ENCODE assay signal across 25 cellular contexts in the genomic region with DNA sequence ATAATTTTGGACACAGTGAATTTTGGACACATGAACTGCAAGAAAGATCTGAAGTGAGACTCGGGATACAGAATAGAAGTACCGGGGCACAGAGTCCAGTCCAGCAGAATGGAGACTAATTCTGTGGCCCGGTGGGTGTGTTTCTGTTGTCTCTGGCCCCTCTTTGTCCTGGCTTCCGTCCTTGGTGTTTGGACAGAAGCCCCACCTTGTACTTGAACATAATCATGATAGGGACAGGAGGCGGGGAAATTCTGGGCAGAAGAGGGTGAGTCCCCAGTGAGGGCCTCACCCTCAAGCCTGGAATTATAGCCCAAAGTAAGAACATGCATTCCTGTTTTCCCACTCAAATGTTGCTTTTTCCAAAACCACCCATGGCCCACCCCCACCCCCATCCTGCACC. TPM values are rescaled to one million over a fixed set of nuclear protein-coding genes. Genes with fewer than 3 reads are reported as not detected.
"Had no signal": no experiment of that assay in that cellular context is flagged by ENCODE, and none has a peak within 500 bp of the region (broad histone marks: within the 10 kb centered on the region; RNA-seq: fewer than 3 reads in every experiment).

No MANE protein-coding gene starts in this region.

- H3K4me1 ChIP-seq: prostate gland, sigmoid colon had no signal

- H3K27me3 ChIP-seq: ovary, sigmoid colon, suprapubic skin, upper lobe of right lung had no signal

- FAIRE-seq: islet of Langerhans, small intestine, urothelium cell line had no signal

- DNase-seq: hypothalamus; immature natural killer cell; left ventricle myocardium inferior; mesendoderm; midbrain; mucosa of descending colon; naive thymus-derived CD4-positive, alpha-beta T cell; ovary; retina; sigmoid colon; small intestine; spleen; stimulated activated CD4-positive, alpha-beta T cell treated with anti-CD3 and anti-CD28 coated beads, Interleukin-4, amount 100 ng/mL, for 24 hours; stimulated activated naive CD4-positive, alpha-beta T cell; trophoblast cell; upper lobe of right lung had no signal

- H3K9me3 ChIP-seq: mucosa of descending colon, ovary, prostate gland, sigmoid colon, suprapubic skin, thoracic aorta, upper lobe of right lung had no signal

- H3K36me3 ChIP-seq: left ventricle myocardium inferior, ovary, prostate gland, sigmoid colon, spleen, suprapubic skin, thoracic aorta, tibial artery, upper lobe of right lung had no signal

- H3K27ac ChIP-seq: left ventricle myocardium inferior, ovary, prostate gland, sigmoid colon, spleen, suprapubic skin, thoracic aorta, tibial artery, upper lobe of right lung had no signal

- H3K4me3 ChIP-seq: left ventricle myocardium inferior, lung, mucosa of descending colon, ovary, prostate gland, sigmoid colon, spleen, suprapubic skin, thoracic aorta, tibial artery, upper lobe of right lung had no signal

- ATAC-seq: mucosa of descending colon; naive thymus-derived CD4-positive, alpha-beta T cell; natural killer cell treated with Interleukin-12 subunit alpha and Interleukin-12 subunit beta and Interleukin-15 and Interleukin-18, amount 100 ng/mL, for 72 hours; stimulated activated effector memory CD8-positive, alpha-beta T cell treated with anti-CD3 and anti-CD28 coated beads, Interleukin-12 subunit alpha, Interleukin-12 subunit beta, amount 100 ng/mL, for 72 hours; upper lobe of right lung had no signal

RNA-seq across cellular contexts. Expression of gene TNFAIP2, which starts 39.9 kb away (rescaled TPM):
- polyA plus RNA-seq: naive thymus-derived CD4-positive, alpha-beta T cell had no signal
